17 cellular contexts compared by ENCODE assay signal in genomic region chr1:30905403-30905802, GRCh38. TPM values are rescaled to one million over a fixed set of nuclear protein-coding genes. Genes with fewer than 3 reads are reported as not detected.
"Had no signal": no experiment of that assay in that cellular context is flagged by ENCODE, and none has a peak within 500 bp of the region (broad histone marks: within the 10 kb centered on the region; RNA-seq: fewer than 3 reads in every experiment).

No MANE protein-coding gene starts in this region.

- H3K27me3 ChIP-seq: pancreas, thyroid gland had no signal

- DNase-seq: activated CD4-positive, alpha-beta memory T cell treated with anti-CD3 and anti-CD28 coated beads, Interleukin-2, amount 10 ng/mL, durations not matched to agents 7 days and 5 days; activated CD4-positive, alpha-beta T cell treated with anti-CD3 and anti-CD28 coated beads for 1 hour; activated gamma-delta T cell treated with Interleukin-2 at 50 U/mL for 16 hours; activated naive CD8-positive, alpha-beta T cell treated with anti-CD3 and anti-CD28 coated beads for 36 hours; activated T-cell treated with anti-CD3 and anti-CD28 coated beads, Interleukin-2, amount 50 U/mL, for 48 hours; cortex of kidney; effector CD8-positive, alpha-beta T cell; nephron progenitor cell; pancreas; retina; stimulated activated CD4-positive, alpha-beta T cell treated with anti-CD3 and anti-CD28 coated beads, Interleukin-4, amount 100 ng/mL, for 4 hours; thyroid gland had no signal

- H3K27ac Mint-ChIP-seq: activated CD4-positive, alpha-beta memory T cell treated with anti-CD3 and anti-CD28 coated beads, Interleukin-2, amount 10 ng/mL, durations not matched to agents 7 days and 5 days; activated naive CD8-positive, alpha-beta T cell treated with anti-CD3 and anti-CD28 coated beads for 36 hours; nephron progenitor cell; T-helper 2 cell treated with Interferon-gamma antibody and Interleukin-4, amounts not matched to agents 5 μg/mL and 100 μg/mL, for 36 hours had no signal

- H3K4me3 ChIP-seq: lung, mucosa of descending colon, pancreas, skin epidermis, thyroid gland had no signal

- H3K9me3 Mint-ChIP-seq: activated CD4-positive, alpha-beta memory T cell treated with anti-CD3 and anti-CD28 coated beads, Interleukin-2, amount 10 ng/mL, durations not matched to agents 7 days and 5 days; activated naive CD8-positive, alpha-beta T cell treated with anti-CD3 and anti-CD28 coated beads for 36 hours; nephron progenitor cell; T-helper 2 cell treated with Interferon-gamma antibody and Interleukin-4, amounts not matched to agents 5 μg/mL and 100 μg/mL, for 36 hours had no signal

- H3K27ac ChIP-seq: epithelial cell of prostate, pancreas, skin epidermis, thyroid gland had no signal

- H3K36me3 Mint-ChIP-seq: activated naive CD8-positive, alpha-beta T cell treated with anti-CD3 and anti-CD28 coated beads for 36 hours had no signal

- ATAC-seq: mucosa of descending colon, pancreas had no signal

- H3K9me3 ChIP-seq: mucosa of descending colon, pancreas, thyroid gland had no signal

- H3K36me3 ChIP-seq: pancreas, thyroid gland had no signal

- H3K4me3 Mint-ChIP-seq: activated CD4-positive, alpha-beta memory T cell treated with anti-CD3 and anti-CD28 coated beads, Interleukin-2, amount 10 ng/mL, durations not matched to agents 7 days and 5 days; activated naive CD8-positive, alpha-beta T cell treated with anti-CD3 and anti-CD28 coated beads for 36 hours; T-helper 2 cell treated with Interferon-gamma antibody and Interleukin-4, amounts not matched to agents 5 μg/mL and 100 μg/mL, for 36 hours had no signal

RNA-seq across cellular contexts. Expression of gene SDC3, which starts 3.2 kb away (rescaled TPM):
- total RNA-seq: activated CD4-positive, alpha-beta memory T cell treated with anti-CD3 and anti-CD28 coated beads, Interleukin-2, amount 10 ng/mL, durations not matched to agents 7 days and 5 days had no signal
